ENCODE assay signal across 23 cellular contexts in genomic region chr12:120381752-120382419, GRCh38. TPM values are rescaled to one million over a fixed set of nuclear protein-coding genes. Genes with fewer than 3 reads are reported as not detected.
DNase-seq lines count a peak whose midpoint lies in the region; TF ChIP-seq lines count a peak whose summit lies in the region.
"Had no signal": no experiment of that assay in that cellular context is flagged by ENCODE, and none has a peak within 500 bp of the region (broad histone marks: within the 10 kb centered on the region; RNA-seq: fewer than 3 reads in every experiment).

No MANE protein-coding gene starts in this region.

- intact Hi-C loops in Calu3 (cut with micrococcal nuclease; ENCODE audit: unreplicated experiment): no loop called here

- CTCF ChIA-PET in Calu3 (lab: Charles Lee): interaction anchor here (1.0 to 1.2 kb wide), 2 partner anchors 12 to 48 kb away, joined by 3 read pairs; no protein-coding TSS in a partner anchor

- BruUV-seq in Calu3 (replicated peaks; lab: Mats Ljungman, UMichigan): no TSS peak

- H3K4me3 Mint-ChIP-seq in Calu3 (ENCODE audit: low read depth, unreplicated experiment): no peak overlapping the region
- H3K4me3 Mint-ChIP-seq: activated CD4-positive, alpha-beta T cell treated with anti-CD3 and anti-CD28 coated beads, Interleukin-2, amount 10 ng/mL, durations not matched to agents 7 days and 5 days; activated naive CD4-positive, alpha-beta T cell treated with anti-CD3 and anti-CD28 coated beads for 36 hours; CD4-positive, alpha-beta T cell; naive thymus-derived CD8-positive, alpha-beta T cell had no signal

- peaks cover 5% of the 10 kb centered on the region for H3K4me1 Mint-ChIP-seq in Calu3 (ENCODE audit: low read depth, unreplicated experiment)
- H3K4me1 Mint-ChIP-seq: activated CD4-positive, alpha-beta T cell treated with anti-CD3 and anti-CD28 coated beads, Interleukin-2, amount 10 ng/mL, durations not matched to agents 7 days and 5 days; naive thymus-derived CD8-positive, alpha-beta T cell had no signal

- no peak overlapping the region for H3K4me3 ChIP-seq in fibroblast of mammary gland (ENCODE audit: control insufficient read depth, low read depth, low read length)
- H3K4me3 ChIP-seq: uterus had no signal

- DNase-seq in A172 (ENCODE audit: low spot score) (peak; percentile 53), M059J (ENCODE audit: low read depth) (peak; percentile 84), fibroblast of mammary gland (ENCODE audit: low read depth) (peak; percentile 16), left kidney (ENCODE audit: low read depth, low spot score) (peak; percentile 67), Calu3 (no peak), NCI-H1694 treated with DMSO at 0.1 percent for 48 hours (lab: John Stamatoyannopoulos, UW) (no peak), NCI-H526 (lab: John Stamatoyannopoulos, UW) (no peak), COLO668 (lab: John Stamatoyannopoulos, UW; ENCODE audit: unreplicated experiment) (no peak)
- DNase-seq: activated CD4-positive, alpha-beta T cell treated with anti-CD3 and anti-CD28 coated beads, Interleukin-2, amount 10 ng/mL, durations not matched to agents 7 days and 5 days; activated naive CD4-positive, alpha-beta T cell treated with anti-CD3 and anti-CD28 coated beads for 36 hours; CD4-positive, alpha-beta T cell; effector CD4-positive, alpha-beta T cell; foreskin keratinocyte; MM.1S; naive thymus-derived CD8-positive, alpha-beta T cell; NCI-H2029 treated with DMSO at 0.1 percent for 48 hours; NCI-H524; retina; stimulated activated CD4-positive, alpha-beta T cell treated with anti-CD3 and anti-CD28 coated beads, Interleukin-2, amount 100 ng/mL, for 24 hours; uterus had no signal

- H3K9me3 Mint-ChIP-seq in Calu3 (ENCODE audit: low read depth, unreplicated experiment): no peaks in the 10 kb centered on the region
- H3K9me3 Mint-ChIP-seq: activated CD4-positive, alpha-beta T cell treated with anti-CD3 and anti-CD28 coated beads, Interleukin-2, amount 10 ng/mL, durations not matched to agents 7 days and 5 days; activated naive CD4-positive, alpha-beta T cell treated with anti-CD3 and anti-CD28 coated beads for 36 hours; CD4-positive, alpha-beta T cell; naive thymus-derived CD8-positive, alpha-beta T cell had no signal

- H3K36me3 Mint-ChIP-seq in Calu3 (ENCODE audit: insufficient read depth, unreplicated experiment): no peaks in the 10 kb centered on the region
- H3K36me3 Mint-ChIP-seq: naive thymus-derived CD8-positive, alpha-beta T cell had no signal

- H3K27ac Mint-ChIP-seq in Calu3 (ENCODE audit: unreplicated experiment): no peak overlapping the region
- H3K27ac Mint-ChIP-seq: activated CD4-positive, alpha-beta T cell treated with anti-CD3 and anti-CD28 coated beads, Interleukin-2, amount 10 ng/mL, durations not matched to agents 7 days and 5 days; activated naive CD4-positive, alpha-beta T cell treated with anti-CD3 and anti-CD28 coated beads for 36 hours; CD4-positive, alpha-beta T cell; naive thymus-derived CD8-positive, alpha-beta T cell had no signal

- H3K27me3 Mint-ChIP-seq in Calu3 (ENCODE audit: unreplicated experiment): peaks cover 35% of the 10 kb centered on the region

- TF ChIP-seq CTCF in fibroblast of mammary gland (conservative IDR thresholded peaks at IDR 0.05; ENCODE audit: control insufficient read depth, insufficient read depth, low read depth, low read length): no peak
- TF ChIP-seq CTCF in Calu3 (IDR thresholded peaks at IDR 0.05; ENCODE audit: unreplicated experiment): no peak

RNA-seq across cellular contexts. Expression of gene MSI1, which starts 12.9 kb away (rescaled TPM):
- total RNA-seq in A172 (2014; rRNA removed; shearing (Covaris generic)): 0.57 and 1.6 TPM in 2 replicates
- total RNA-seq in M059J (2014; rRNA removed; shearing (Covaris generic)): not detected in 2 replicates
- 0.56 and 1.4 TPM in 2 replicates for total RNA-seq in Calu3 (2022)
- total RNA-seq: activated CD4-positive, alpha-beta T cell treated with anti-CD3 and anti-CD28 coated beads, Interleukin-2, amount 10 ng/mL, durations not matched to agents 7 days and 5 days; CD4-positive, alpha-beta T cell; foreskin keratinocyte; lung microvascular endothelial cell; naive thymus-derived CD8-positive, alpha-beta T cell had no signal

RNA-seq across cellular contexts. Expression of gene PLA2G1B, which starts 54.3 kb away (rescaled TPM):
- not detected in 2 replicates for total RNA-seq in A172 (2014; rRNA removed; shearing (Covaris generic))
- not detected in 2 replicates for total RNA-seq in M059J (2014; rRNA removed; shearing (Covaris generic))
- total RNA-seq in Calu3 (2022): not detected in 2 replicates
- total RNA-seq: A673; activated CD4-positive, alpha-beta T cell treated with anti-CD3 and anti-CD28 coated beads, Interleukin-2, amount 10 ng/mL, durations not matched to agents 7 days and 5 days; activated naive CD4-positive, alpha-beta T cell treated with anti-CD3 and anti-CD28 coated beads for 36 hours; CD4-positive, alpha-beta T cell; foreskin keratinocyte; G401; lung microvascular endothelial cell; naive thymus-derived CD8-positive, alpha-beta T cell; uterus had no signal

RNA-seq across cellular contexts. Expression of gene COX6A1, which starts 56.0 kb away (rescaled TPM):
- 636 and 726 TPM in 2 replicates for total RNA-seq in A172 (2014; rRNA removed; shearing (Covaris generic))
- 479 and 510 TPM in 2 replicates for total RNA-seq in M059J (2014; rRNA removed; shearing (Covaris generic))
- total RNA-seq in Calu3 (2022): 482 and 487 TPM in 2 replicates

Comparison
In these comparisons a context has a peak if more than half of its experiments do, and no peak if none do; other contexts are left out.
1. DNase-seq: peak in A172 (single experiment), M059J (single experiment), fibroblast of mammary gland (single experiment) and left kidney (single experiment); none in Calu3 (single experiment), NCI-H1694 treated with DMSO at 0.1 percent for 48 hours (single experiment), NCI-H526 (0 of 2) and COLO668 (single experiment).